ENCODE assay signal across 16 cellular contexts in genomic region chr14:92637864-92638263, GRCh38.
"Had no signal": no experiment of that assay in that cellular context is flagged by ENCODE, and none has a peak within 500 bp of the region (broad histone marks: within the 10 kb centered on the region; RNA-seq: fewer than 3 reads in every experiment).

No MANE protein-coding gene starts in this region.

- H3K27me3 Mint-ChIP-seq: activated CD8-positive, alpha-beta memory T cell treated with anti-CD3 and anti-CD28 coated beads, Interleukin-2, amount 10 ng/mL, durations not matched to agents 7 days and 5 days; central memory CD8-positive, alpha-beta T cell had no signal

- H3K4me3 ChIP-seq: gastroesophageal sphincter, left ventricle myocardium inferior, neural progenitor cell, tibial nerve had no signal

- DNase-seq: activated CD4-positive, CD25-positive, alpha-beta regulatory T cell; activated CD8-positive, alpha-beta memory T cell treated with anti-CD3 and anti-CD28 coated beads, Interleukin-2, amount 10 ng/mL, durations not matched to agents 7 days and 5 days; activated naive CD4-positive, alpha-beta T cell treated with Interleukin-2 at 50 U/mL for 16 hours; activated T-cell treated with anti-CD3 and anti-CD28 coated beads, Interleukin-2, amount 50 U/mL, for 48 hours; effector memory CD4-positive, alpha-beta T cell; kidney; left ventricle myocardium inferior; SK-N-SH; stimulated activated CD4-positive, alpha-beta T cell treated with anti-CD3 and anti-CD28 coated beads, Interleukin-15, amount 100 ng/mL, for 24 hours; stimulated activated CD4-positive, alpha-beta T cell treated with anti-CD3 and anti-CD28 coated beads, Interleukin-4, amount 100 ng/mL, for 4 hours had no signal

- H3K27ac Mint-ChIP-seq: activated CD8-positive, alpha-beta memory T cell treated with anti-CD3 and anti-CD28 coated beads, Interleukin-2, amount 10 ng/mL, durations not matched to agents 7 days and 5 days; neural progenitor cell; T-helper 1 cell treated with Interleukin-12 subunit alpha and Interleukin-12 subunit beta and Interleukin-4 antibody, amounts not matched to agents 30 μg/mL and 1 μg/mL, for 36 hours had no signal

- H3K36me3 Mint-ChIP-seq: neural progenitor cell had no signal

- H3K9me3 Mint-ChIP-seq: central memory CD8-positive, alpha-beta T cell; neural progenitor cell; T-helper 1 cell treated with Interleukin-12 subunit alpha and Interleukin-12 subunit beta and Interleukin-4 antibody, amounts not matched to agents 30 μg/mL and 1 μg/mL, for 36 hours had no signal

- H3K4me3 Mint-ChIP-seq: activated CD8-positive, alpha-beta memory T cell treated with anti-CD3 and anti-CD28 coated beads, Interleukin-2, amount 10 ng/mL, durations not matched to agents 7 days and 5 days; central memory CD8-positive, alpha-beta T cell; neural progenitor cell; T-helper 1 cell treated with Interleukin-12 subunit alpha and Interleukin-12 subunit beta and Interleukin-4 antibody, amounts not matched to agents 30 μg/mL and 1 μg/mL, for 36 hours had no signal

- H3K4me1 ChIP-seq: parathyroid adenoma had no signal

- H3K9me3 ChIP-seq: gastroesophageal sphincter, left ventricle myocardium inferior, SK-N-SH, tibial nerve had no signal

- ATAC-seq: activated CD8-positive, alpha-beta memory T cell treated with anti-CD3 and anti-CD28 coated beads, Interleukin-2, amount 10 ng/mL, durations not matched to agents 7 days and 5 days; gastroesophageal sphincter had no signal

- H3K27me3 ChIP-seq: gastroesophageal sphincter, neural progenitor cell, tibial nerve had no signal

- H3K36me3 ChIP-seq: neural progenitor cell had no signal

- H3K27ac ChIP-seq: left ventricle myocardium inferior, neural progenitor cell, parathyroid adenoma, tibial nerve had no signal
